ENCODE assay signal across 1 cellular context in the genomic region with DNA sequence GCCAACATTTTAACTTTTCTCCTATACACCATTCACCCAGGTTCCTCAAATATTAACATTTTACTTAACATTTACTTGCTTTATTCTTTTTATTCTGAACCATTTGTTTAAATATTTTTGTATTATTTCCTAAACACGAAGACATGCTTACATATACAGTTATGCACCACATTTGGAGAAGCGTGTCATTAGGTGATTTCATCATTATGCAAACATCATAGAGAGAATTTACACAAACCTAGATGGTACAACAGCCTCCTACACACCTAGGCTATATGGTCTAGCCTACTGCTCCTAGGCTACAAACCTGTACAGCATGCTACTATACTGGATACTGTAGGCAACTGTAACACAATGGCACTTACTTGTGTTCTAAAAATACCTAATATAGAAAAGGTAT.
TF ChIP-seq lines count a peak whose summit lies in the region.

No MANE protein-coding gene starts in this region.

TF ChIP-seq in IMR-90, 13 proteins besides CTCF, POLR2A, EP300 and RAD21:
- TF ChIP-seq SMC3 (IDR thresholded peaks at IDR 0.05; ENCODE audit: low read depth, low read length) (no peak), MAFK (IDR thresholded peaks at IDR 0.05; ENCODE audit: low read depth, low read length) (no peak), RFX5 (IDR thresholded peaks at IDR 0.05; ENCODE audit: low read depth, low read length) (no peak), FOS (IDR thresholded peaks at IDR 0.05; ENCODE audit: low read depth, low read length) (no peak), BHLHE40 (IDR thresholded peaks at IDR 0.05; ENCODE audit: low read depth, low read length) (no peak), MXI1 (IDR thresholded peaks at IDR 0.05; ENCODE audit: borderline replicate concordance, low read depth, low read length) (no peak), RCOR1 (IDR thresholded peaks at IDR 0.05; ENCODE audit: insufficient replicate concordance, low read length) (no peak), NFE2L2 (IDR thresholded peaks at IDR 0.05; ENCODE audit: low read depth, low read length) (no peak), CHD1 (IDR thresholded peaks at IDR 0.05; ENCODE audit: low read depth, low read length) (no peak), CEBPB (IDR thresholded peaks at IDR 0.05; ENCODE audit: low read depth, low read length) (no peak), MAZ (IDR thresholded peaks at IDR 0.05; ENCODE audit: borderline replicate concordance, low read depth, low read length) (no peak)
- TF ChIP-seq, protein P1, sequence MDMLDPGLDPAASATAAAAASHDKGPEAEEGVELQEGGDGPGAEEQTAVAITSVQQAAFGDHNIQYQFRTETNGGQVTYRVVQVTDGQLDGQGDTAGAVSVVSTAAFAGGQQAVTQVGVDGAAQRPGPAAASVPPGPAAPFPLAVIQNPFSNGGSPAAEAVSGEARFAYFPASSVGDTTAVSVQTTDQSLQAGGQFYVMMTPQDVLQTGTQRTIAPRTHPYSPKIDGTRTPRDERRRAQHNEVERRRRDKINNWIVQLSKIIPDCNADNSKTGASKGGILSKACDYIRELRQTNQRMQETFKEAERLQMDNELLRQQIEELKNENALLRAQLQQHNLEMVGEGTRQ (IDR thresholded peaks at IDR 0.05; ENCODE audit: low read depth, low read length) = no peak
- TF ChIP-seq, protein P2, sequence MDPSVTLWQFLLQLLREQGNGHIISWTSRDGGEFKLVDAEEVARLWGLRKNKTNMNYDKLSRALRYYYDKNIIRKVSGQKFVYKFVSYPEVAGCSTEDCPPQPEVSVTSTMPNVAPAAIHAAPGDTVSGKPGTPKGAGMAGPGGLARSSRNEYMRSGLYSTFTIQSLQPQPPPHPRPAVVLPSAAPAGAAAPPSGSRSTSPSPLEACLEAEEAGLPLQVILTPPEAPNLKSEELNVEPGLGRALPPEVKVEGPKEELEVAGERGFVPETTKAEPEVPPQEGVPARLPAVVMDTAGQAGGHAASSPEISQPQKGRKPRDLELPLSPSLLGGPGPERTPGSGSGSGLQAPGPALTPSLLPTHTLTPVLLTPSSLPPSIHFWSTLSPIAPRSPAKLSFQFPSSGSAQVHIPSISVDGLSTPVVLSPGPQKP (IDR thresholded peaks at IDR 0.05; ENCODE audit: borderline replicate concordance, low read depth, low read length) = no peak
TF ChIP-seq in IMR-90: peak in this region for 0.
